Comparison of ENCODE assay signal across 1 cellular context in genomic region chr15:60647246-60647645, GRCh38.
TF ChIP-seq lines count a peak whose summit lies in the region.

No MANE protein-coding gene starts in this region.

TF ChIP-seq in H1, 55 proteins besides CTCF, POLR2A, EP300 and RAD21 (continued from another document):
- TF ChIP-seq ATF2 (IDR thresholded peaks at IDR 0.05; ENCODE audit: low read length), result no peak
- TF ChIP-seq SIN3A (conservative IDR thresholded peaks at IDR 0.05 in 1 of 2, IDR thresholded peaks at IDR 0.05 in 1 of 2; ENCODE audit: low read depth in 1 of 2, low read length in 2 of 2), result no peak
- no peak for TF ChIP-seq SP2 (IDR thresholded peaks at IDR 0.05; ENCODE audit: low read length)
- TF ChIP-seq YY1 (IDR thresholded peaks at IDR 0.05; ENCODE audit: low read depth, low read length), result no peak
- TF ChIP-seq HDAC2 (IDR thresholded peaks at IDR 0.05; ENCODE audit: borderline replicate concordance in 1 of 2, low read depth in 2 of 2, low read length in 2 of 2), result no peak
